Comparison of ENCODE assay signal across 19 cellular contexts in the genomic region with DNA sequence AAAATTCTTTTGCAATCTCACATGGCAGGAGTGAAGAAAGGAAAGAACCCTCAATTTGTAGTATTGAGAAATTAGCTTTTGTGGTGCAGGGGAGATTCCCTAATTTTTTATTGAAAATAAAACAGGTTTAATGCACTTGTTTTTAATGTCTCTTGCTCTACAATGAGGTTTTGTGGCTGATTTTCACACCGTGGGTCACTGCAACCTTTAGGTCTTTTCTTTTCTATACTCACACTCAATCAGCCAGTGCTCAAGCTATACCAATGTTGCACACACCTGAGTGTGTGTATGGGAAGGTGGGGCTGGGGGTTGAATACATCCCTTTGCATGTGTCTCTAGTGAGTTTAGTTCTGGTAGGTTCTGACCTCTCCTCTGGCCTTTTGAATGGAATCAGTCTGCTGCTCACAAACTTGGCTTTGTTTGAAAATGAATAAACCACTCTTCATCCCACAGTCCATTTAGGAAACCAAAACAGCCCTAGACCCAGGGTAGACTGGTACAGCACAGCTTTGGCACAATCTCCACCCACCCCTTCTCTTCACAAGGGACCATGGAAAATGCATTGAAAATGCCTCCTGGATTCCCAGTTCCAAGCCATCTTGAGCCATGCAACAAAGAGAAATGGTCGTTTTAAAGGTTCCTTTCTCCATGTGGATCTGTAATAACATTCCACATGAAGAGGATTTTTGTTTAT.
"Had no signal": no experiment of that assay in that cellular context is flagged by ENCODE, and none has a peak within 500 bp of the region (broad histone marks: within the 10 kb centered on the region; RNA-seq: fewer than 3 reads in every experiment).

No MANE protein-coding gene starts in this region.

- H3K4me3 ChIP-seq: gastrocnemius medialis, ovary, transverse colon had no signal

- H3K27ac ChIP-seq: gastrocnemius medialis, ovary, transverse colon had no signal

- H3K27me3 ChIP-seq: gastrocnemius medialis, ovary, transverse colon had no signal

- H3K36me3 Mint-ChIP-seq: stimulated activated effector memory CD8-positive, alpha-beta T cell treated with anti-CD3 and anti-CD28 coated beads, Interleukin-12 subunit alpha, Interleukin-12 subunit beta, amount 100 ng/mL, for 72 hours had no signal

- H3K9me3 Mint-ChIP-seq: activated B cell treated with CpG ODN at 0.5 μM for 24 hours; activated T-helper 1 cell treated with anti-CD3 and anti-CD28 coated beads, Interleukin-12 subunit alpha, Interleukin-12 subunit beta, Interleukin-2, Interleukin-4 antibody, amounts not matched to agents 30 ng/mL and 10 ng/mL and 1 ng/mL, durations not matched to agents 14 hours and 24 hours and 36 hours; neural crest cell; stimulated activated effector memory CD8-positive, alpha-beta T cell treated with anti-CD3 and anti-CD28 coated beads, Interleukin-12 subunit alpha, Interleukin-12 subunit beta, amount 100 ng/mL, for 72 hours; T-helper 2 cell treated with Interferon-gamma antibody and Interleukin-4, amounts not matched to agents 5 μg/mL and 100 μg/mL, for 36 hours had no signal

- DNase-seq: activated B cell treated with CpG ODN at 0.5 μM for 24 hours; activated CD4-positive, alpha-beta T cell treated with anti-CD3 and anti-CD28 coated beads for 48 hours; activated CD8-positive, alpha-beta T cell treated with anti-CD3 and anti-CD28 coated beads, Interleukin-2, amount 10 ng/mL, durations not matched to agents 7 days and 5 days; activated naive CD4-positive, alpha-beta T cell; aorta; cerebellar nuclear complex; dermis blood vessel endothelial cell; erythroblast; gastrocnemius medialis; mesendoderm; ovary; stimulated activated CD4-positive, alpha-beta T cell treated with anti-CD3 and anti-CD28 coated beads, Interleukin-12 subunit alpha, Interleukin-12 subunit beta, amount 100 ng/mL, for 4 hours; stimulated activated CD4-positive, alpha-beta T cell treated with anti-CD3 and anti-CD28 coated beads, Interleukin-2, amount 100 ng/mL, for 24 hours; transverse colon had no signal

- H3K4me3 Mint-ChIP-seq: activated B cell treated with CpG ODN at 0.5 μM for 24 hours; activated CD8-positive, alpha-beta T cell treated with anti-CD3 and anti-CD28 coated beads, Interleukin-2, amount 10 ng/mL, durations not matched to agents 7 days and 5 days; activated T-helper 1 cell treated with anti-CD3 and anti-CD28 coated beads, Interleukin-12 subunit alpha, Interleukin-12 subunit beta, Interleukin-2, Interleukin-4 antibody, amounts not matched to agents 30 ng/mL and 10 ng/mL and 1 ng/mL, durations not matched to agents 14 hours and 24 hours and 36 hours; neural crest cell; stimulated activated effector memory CD8-positive, alpha-beta T cell treated with anti-CD3 and anti-CD28 coated beads, Interleukin-12 subunit alpha, Interleukin-12 subunit beta, amount 100 ng/mL, for 72 hours; T-helper 2 cell treated with Interferon-gamma antibody and Interleukin-4, amounts not matched to agents 5 μg/mL and 100 μg/mL, for 36 hours had no signal

- H3K36me3 ChIP-seq: gastrocnemius medialis, ovary, transverse colon had no signal

- H3K9me3 ChIP-seq: gastrocnemius medialis, ovary, transverse colon had no signal

- H3K4me1 ChIP-seq: gastrocnemius medialis, transverse colon had no signal

- FAIRE-seq: keratinocyte had no signal

- ATAC-seq: activated CD8-positive, alpha-beta T cell treated with anti-CD3 and anti-CD28 coated beads, Interleukin-2, amount 10 ng/mL, durations not matched to agents 7 days and 5 days; gastrocnemius medialis; stimulated activated effector memory CD8-positive, alpha-beta T cell treated with anti-CD3 and anti-CD28 coated beads, Interleukin-12 subunit alpha, Interleukin-12 subunit beta, amount 100 ng/mL, for 72 hours had no signal

- H3K4me1 Mint-ChIP-seq: activated B cell treated with CpG ODN at 0.5 μM for 24 hours had no signal

- H3K27ac Mint-ChIP-seq: activated B cell treated with CpG ODN at 0.5 μM for 24 hours; activated CD8-positive, alpha-beta T cell treated with anti-CD3 and anti-CD28 coated beads, Interleukin-2, amount 10 ng/mL, durations not matched to agents 7 days and 5 days; activated T-helper 1 cell treated with anti-CD3 and anti-CD28 coated beads, Interleukin-12 subunit alpha, Interleukin-12 subunit beta, Interleukin-2, Interleukin-4 antibody, amounts not matched to agents 30 ng/mL and 10 ng/mL and 1 ng/mL, durations not matched to agents 14 hours and 24 hours and 36 hours; stimulated activated effector memory CD8-positive, alpha-beta T cell treated with anti-CD3 and anti-CD28 coated beads, Interleukin-12 subunit alpha, Interleukin-12 subunit beta, amount 100 ng/mL, for 72 hours; T-helper 2 cell treated with Interferon-gamma antibody and Interleukin-4, amounts not matched to agents 5 μg/mL and 100 μg/mL, for 36 hours had no signal
